ENCODE assay signal across 8 cellular contexts in genomic region chr5:180072556-180072955, GRCh38. TPM values are rescaled to one million over a fixed set of nuclear protein-coding genes. Genes with fewer than 3 reads are reported as not detected.
A peak's percentile ranks its signal among the peaks of the same experiment; 100 is the strongest.
DNase-seq lines count a peak whose midpoint lies in the region; ATAC-seq and TF ChIP-seq lines count a peak whose summit lies in the region.

No MANE protein-coding gene starts in this region.

- H3K9me3 Mint-ChIP-seq in activated CD8-positive, alpha-beta T cell treated with anti-CD3 and anti-CD28 coated beads for 36 hours = peaks cover 4% of the 10 kb centered on the region
- peaks cover 4 to 15% of the 10 kb centered on the region in 2 donors for H3K9me3 Mint-ChIP-seq in stimulated activated naive CD8-positive, alpha-beta T cell treated with anti-CD3 and anti-CD28 coated beads, Interleukin-15, amount 100 ng/mL, for 72 hours

- H3K27ac Mint-ChIP-seq in activated CD8-positive, alpha-beta T cell treated with anti-CD3 and anti-CD28 coated beads for 36 hours = no peak overlapping the region
- H3K27ac Mint-ChIP-seq in stimulated activated naive CD8-positive, alpha-beta T cell treated with anti-CD3 and anti-CD28 coated beads, Interleukin-15, amount 100 ng/mL, for 72 hours = no peak overlapping the region

- CTCF ChIA-PET in activated CD8-positive, alpha-beta T cell treated with anti-CD3 and anti-CD28 coated beads for 36 hours (lab: Charles Lee) = interaction anchor here (0.6 kb wide), 1 partner anchor 524 kb away, joined by 3 read pairs; no protein-coding TSS in a partner anchor

- peaks cover 32% of the 10 kb centered on the region for H3K4me1 Mint-ChIP-seq in activated CD8-positive, alpha-beta T cell treated with anti-CD3 and anti-CD28 coated beads for 36 hours (ENCODE audit: low read depth)
- peaks cover 27% of the 10 kb centered on the region for H3K4me1 Mint-ChIP-seq in stimulated activated naive CD8-positive, alpha-beta T cell treated with anti-CD3 and anti-CD28 coated beads, Interleukin-15, amount 100 ng/mL, for 72 hours

- H3K27ac ChIP-seq in layer of hippocampus (ENCODE audit: low read depth, low read length) = peak overlapping the region; percentile 98

- peaks cover 1% of the 10 kb centered on the region for H3K36me3 Mint-ChIP-seq in activated CD8-positive, alpha-beta T cell treated with anti-CD3 and anti-CD28 coated beads for 36 hours (ENCODE audit: low read depth)

- POLR2A ChIA-PET in activated CD8-positive, alpha-beta T cell treated with anti-CD3 and anti-CD28 coated beads for 36 hours (lab: Charles Lee) = no interaction called here

- TF ChIP-seq CTCF in activated CD8-positive, alpha-beta T cell treated with anti-CD3 and anti-CD28 coated beads for 36 hours (IDR thresholded peaks at IDR 0.05) = no peak

- peak; percentile 28 for DNase-seq in activated CD8-positive, alpha-beta memory T cell treated with anti-CD3 and anti-CD28 coated beads, Interleukin-2, amount 50 U/mL, for 4 hours
- no peak for DNase-seq in activated CD8-positive, alpha-beta memory T cell treated with anti-CD3 and anti-CD28 coated beads, Interleukin-2, amount 50 U/mL, for 48 hours
- DNase-seq in activated CD8-positive, alpha-beta T cell treated with anti-CD3 and anti-CD28 coated beads for 36 hours = no peak
- no peak for DNase-seq in stimulated activated naive CD8-positive, alpha-beta T cell treated with anti-CD3 and anti-CD28 coated beads, Interleukin-15, amount 100 ng/mL, for 72 hours

- H3K4me3 Mint-ChIP-seq in activated CD8-positive, alpha-beta T cell treated with anti-CD3 and anti-CD28 coated beads for 36 hours = peak overlapping the region; percentile 53
- H3K4me3 Mint-ChIP-seq in stimulated activated naive CD8-positive, alpha-beta T cell treated with anti-CD3 and anti-CD28 coated beads, Interleukin-15, amount 100 ng/mL, for 72 hours = peak overlapping the region; percentile 27 to 79

- intact Hi-C loops in activated CD8-positive, alpha-beta T cell treated with anti-CD3 and anti-CD28 coated beads for 36 hours (cut with micrococcal nuclease) = no loop called here

- no peaks in the 10 kb centered on the region for H3K27me3 Mint-ChIP-seq in activated CD8-positive, alpha-beta T cell treated with anti-CD3 and anti-CD28 coated beads for 36 hours
- no peaks in the 10 kb centered on the region for H3K27me3 Mint-ChIP-seq in stimulated activated naive CD8-positive, alpha-beta T cell treated with anti-CD3 and anti-CD28 coated beads, Interleukin-15, amount 100 ng/mL, for 72 hours

- no peaks in the 10 kb centered on the region for H3K27me3 ChIP-seq in layer of hippocampus (ENCODE audit: control insufficient read depth, insufficient read depth, low read length)

- no peak for ATAC-seq in activated CD8-positive, alpha-beta T cell treated with anti-CD3 and anti-CD28 coated beads for 36 hours
- no peak for ATAC-seq in stimulated activated naive CD8-positive, alpha-beta T cell treated with anti-CD3 and anti-CD28 coated beads, Interleukin-15, amount 100 ng/mL, for 72 hours
- ATAC-seq in GM18867 (IDR thresholded peaks at IDR 0.05; ENCODE audit: unreplicated experiment) (no peak), GM21825 (IDR thresholded peaks at IDR 0.05; ENCODE audit: unreplicated experiment) (no peak), HG03139 (IDR thresholded peaks at IDR 0.05; ENCODE audit: unreplicated experiment) (no peak)

RNA-seq across cellular contexts. Expression of gene RNF130, which starts 1.0 kb away (rescaled TPM):
- 10 to 100 TPM; 10.1 to 10.6 TPM for total RNA-seq in activated CD8-positive, alpha-beta T cell treated with anti-CD3 and anti-CD28 coated beads for 36 hours
